8 cellular contexts compared by ENCODE assay signal in genomic region chr2:73896362-73897239, GRCh38. TPM values are rescaled to one million over a fixed set of nuclear protein-coding genes. Genes with fewer than 3 reads are reported as not detected.
DNase-seq lines count a peak whose midpoint lies in the region; ATAC-seq and TF ChIP-seq lines count a peak whose summit lies in the region.

No MANE protein-coding gene starts in this region.

- CTCF ChIA-PET in WTC11 (lab: Charles Lee), result interaction anchor here (0.6 to 1.3 kb wide), 3 partner anchors 11 to 1356 kb away, joined by 3 to 5 read pairs (median 4); no protein-coding TSS in a partner anchor

- H3K36me3 ChIP-seq in muscle layer of colon (ENCODE audit: insufficient read depth, low read length), result peaks cover 74% of the 10 kb centered on the region

- POLR2A ChIA-PET in WTC11 (lab: Charles Lee), result interaction anchor here (0.7 kb wide), 1 partner anchor 1651 kb away, joined by 3 read pairs; no protein-coding TSS in a partner anchor

- no peak for TF ChIP-seq CTCF in WTC11 (IDR thresholded peaks at IDR 0.05)

- peak; percentile 86 for DNase-seq in GM04503 (ENCODE audit: low read depth)
- DNase-seq in NAMALWA (ENCODE audit: low spot score), result no peak
- no peak for DNase-seq in NCI-H187 (lab: John Stamatoyannopoulos, UW)
- DNase-seq in SW480 (ENCODE audit: low spot score), result no peak
- no peak for DNase-seq in WTC11 (ENCODE audit: low spot score)

- H3K36me3 Mint-ChIP-seq in activated T-helper 17 cell treated with anti-CD3 and anti-CD28 coated beads, Interleukin-2, amount 50 U/mL, for 72 hours (ENCODE audit: low read depth), result no peaks in the 10 kb centered on the region
- H3K36me3 Mint-ChIP-seq in WTC11, result no peaks in the 10 kb centered on the region

- H3K9ac ChIP-seq in muscle layer of colon (ENCODE audit: low read length), result peak overlapping the region; percentile 99

- peak overlapping the region; percentile 47 to 83 for H3K4me3 ChIP-seq in muscle layer of colon (ENCODE audit: low read depth in 1 of 2, low read length in 2 of 2)

- peak overlapping the region; percentile 54 for H3K4me3 Mint-ChIP-seq in activated T-helper 17 cell treated with anti-CD3 and anti-CD28 coated beads, Interleukin-2, amount 50 U/mL, for 72 hours
- H3K4me3 Mint-ChIP-seq in WTC11, result no peak overlapping the region

- peak overlapping the region; percentile 99 for H3K27ac ChIP-seq in muscle layer of colon (ENCODE audit: low read depth, low read length)

- ATAC-seq in HG02870 (IDR thresholded peaks at IDR 0.05; ENCODE audit: unreplicated experiment), result peak; percentile 62
- ATAC-seq in activated T-helper 17 cell treated with anti-CD3 and anti-CD28 coated beads, Interleukin-2, amount 50 U/mL, for 72 hours (replicated peaks), result peak; percentile 95
- no peak for ATAC-seq in WTC11

- peak overlapping the region; percentile 74 for H3K27ac Mint-ChIP-seq in activated T-helper 17 cell treated with anti-CD3 and anti-CD28 coated beads, Interleukin-2, amount 50 U/mL, for 72 hours
- H3K27ac Mint-ChIP-seq in WTC11, result no peak overlapping the region

- H3K9me3 ChIP-seq in muscle layer of colon (ENCODE audit: low read length), result no peaks in the 10 kb centered on the region

- H3K4me1 ChIP-seq in muscle layer of colon (ENCODE audit: insufficient read depth, low read length), result peaks cover 25% of the 10 kb centered on the region

- no peaks in the 10 kb centered on the region for H3K27me3 Mint-ChIP-seq in activated T-helper 17 cell treated with anti-CD3 and anti-CD28 coated beads, Interleukin-2, amount 50 U/mL, for 72 hours
- H3K27me3 Mint-ChIP-seq in WTC11 (ENCODE audit: low read depth), result no peaks in the 10 kb centered on the region

- peaks cover 21% of the 10 kb centered on the region for H3K4me1 Mint-ChIP-seq in activated T-helper 17 cell treated with anti-CD3 and anti-CD28 coated beads, Interleukin-2, amount 50 U/mL, for 72 hours
- no peaks in the 10 kb centered on the region for H3K4me1 Mint-ChIP-seq in WTC11

- H3K9me3 Mint-ChIP-seq in activated T-helper 17 cell treated with anti-CD3 and anti-CD28 coated beads, Interleukin-2, amount 50 U/mL, for 72 hours, result no peaks in the 10 kb centered on the region
- no peaks in the 10 kb centered on the region for H3K9me3 Mint-ChIP-seq in WTC11

- H3K27me3 ChIP-seq in muscle layer of colon (ENCODE audit: control insufficient read depth in 1 of 2, insufficient read depth in 2 of 2, low read length in 2 of 2), result no peaks in the 10 kb centered on the region

TF ChIP-seq in WTC11, 78 proteins besides CTCF, POLR2A, EP300 and RAD21 (continues in another document):
- no peak for TF ChIP-seq NFE2L1 (CRISPR knock-in tag; IDR thresholded peaks at IDR 0.05)
- no peak for TF ChIP-seq AR (CRISPR knock-in tag; IDR thresholded peaks at IDR 0.05)
- TF ChIP-seq, protein P1, sequence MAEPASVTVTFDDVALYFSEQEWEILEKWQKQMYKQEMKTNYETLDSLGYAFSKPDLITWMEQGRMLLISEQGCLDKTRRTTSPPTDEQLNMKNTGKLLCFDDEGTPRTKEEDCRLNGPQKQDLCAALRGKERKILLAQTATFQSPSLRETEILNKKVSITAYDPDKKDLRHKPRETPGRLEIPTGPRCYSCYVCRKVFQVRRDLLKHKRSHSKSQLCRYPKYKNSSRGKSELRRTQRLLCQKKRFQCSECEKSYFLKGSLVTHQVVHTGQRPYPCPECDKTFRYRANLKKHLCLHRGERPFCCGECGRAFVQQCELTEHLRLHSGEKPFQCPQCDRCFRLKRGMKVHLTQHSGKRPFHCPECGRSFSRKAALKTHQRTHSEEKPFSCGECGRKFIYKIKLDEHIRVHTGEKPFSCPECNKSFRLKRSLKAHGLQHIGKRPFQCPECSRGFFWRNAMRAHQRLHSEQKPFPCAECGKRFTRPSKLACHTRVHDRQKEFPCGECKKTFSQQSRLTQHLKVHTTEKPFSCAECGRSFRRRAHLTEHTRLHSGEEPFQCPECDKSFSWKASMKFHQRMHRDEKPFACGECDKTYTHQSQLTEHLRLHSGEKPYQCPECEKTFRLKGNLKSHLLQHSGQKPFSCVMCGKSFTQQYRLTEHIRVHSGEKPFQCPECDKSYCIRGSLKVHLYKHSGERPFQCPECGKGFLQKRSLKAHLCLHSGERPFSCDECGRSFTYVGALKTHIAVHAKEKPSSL (CRISPR knock-in tag; conservative IDR thresholded peaks at IDR 0.05), result no peak
- TF ChIP-seq ZNF423 (CRISPR knock-in tag; IDR thresholded peaks at IDR 0.05), result no peak
- no peak for TF ChIP-seq GTF2I (CRISPR knock-in tag; conservative IDR thresholded peaks at IDR 0.05)
- TF ChIP-seq NFYB (CRISPR knock-in tag; conservative IDR thresholded peaks at IDR 0.05; ENCODE audit: low read depth), result no peak
- TF ChIP-seq MYBL2 (CRISPR knock-in tag; IDR thresholded peaks at IDR 0.05), result no peak
- TF ChIP-seq, protein P2, sequence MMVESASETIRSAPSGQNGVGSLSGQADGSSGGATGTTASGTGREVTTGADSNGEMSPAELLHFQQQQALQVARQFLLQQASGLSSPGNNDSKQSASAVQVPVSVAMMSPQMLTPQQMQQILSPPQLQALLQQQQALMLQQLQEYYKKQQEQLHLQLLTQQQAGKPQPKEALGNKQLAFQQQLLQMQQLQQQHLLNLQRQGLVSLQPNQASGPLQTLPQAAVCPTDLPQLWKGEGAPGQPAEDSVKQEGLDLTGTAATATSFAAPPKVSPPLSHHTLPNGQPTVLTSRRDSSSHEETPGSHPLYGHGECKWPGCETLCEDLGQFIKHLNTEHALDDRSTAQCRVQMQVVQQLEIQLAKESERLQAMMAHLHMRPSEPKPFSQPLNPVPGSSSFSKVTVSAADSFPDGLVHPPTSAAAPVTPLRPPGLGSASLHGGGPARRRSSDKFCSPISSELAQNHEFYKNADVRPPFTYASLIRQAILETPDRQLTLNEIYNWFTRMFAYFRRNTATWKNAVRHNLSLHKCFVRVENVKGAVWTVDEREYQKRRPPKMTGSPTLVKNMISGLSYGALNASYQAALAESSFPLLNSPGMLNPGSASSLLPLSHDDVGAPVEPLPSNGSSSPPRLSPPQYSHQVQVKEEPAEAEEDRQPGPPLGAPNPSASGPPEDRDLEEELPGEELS (CRISPR knock-in tag; IDR thresholded peaks at IDR 0.05), result no peak
- no peak for TF ChIP-seq OVOL2 (CRISPR knock-in tag; IDR thresholded peaks at IDR 0.05; ENCODE audit: borderline replicate concordance)
- TF ChIP-seq, protein P3, sequence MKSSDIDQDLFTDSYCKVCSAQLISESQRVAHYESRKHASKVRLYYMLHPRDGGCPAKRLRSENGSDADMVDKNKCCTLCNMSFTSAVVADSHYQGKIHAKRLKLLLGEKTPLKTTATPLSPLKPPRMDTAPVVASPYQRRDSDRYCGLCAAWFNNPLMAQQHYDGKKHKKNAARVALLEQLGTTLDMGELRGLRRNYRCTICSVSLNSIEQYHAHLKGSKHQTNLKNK (CRISPR knock-in tag; IDR thresholded peaks at IDR 0.05), result no peak
- TF ChIP-seq MXD4 (CRISPR knock-in tag; IDR thresholded peaks at IDR 0.05; ENCODE audit: borderline replicate concordance), result no peak
- TF ChIP-seq ERG (CRISPR knock-in tag; IDR thresholded peaks at IDR 0.05), result no peak

RNA-seq across cellular contexts. Expression of gene ACTG2, which starts 3.8 kb away (rescaled TPM):
- not detected for total RNA-seq in activated T-helper 17 cell treated with anti-CD3 and anti-CD28 coated beads, Interleukin-2, amount 50 U/mL, for 72 hours
- 1.4 to 2.7 TPM (median 1.8 TPM) in 3 replicates for total RNA-seq in WTC11 (2021)

RNA-seq across cellular contexts. Expression of gene DGUOK, which starts 30.1 kb away (rescaled TPM):
- total RNA-seq in activated T-helper 17 cell treated with anti-CD3 and anti-CD28 coated beads, Interleukin-2, amount 50 U/mL, for 72 hours, result 10 to 100 TPM; 66.7 to 87.8 TPM
- 105 to 106 TPM (median 106 TPM) in 3 replicates for total RNA-seq in WTC11 (2021)
